In genomic region chr19:45585158-45585577, GRCh38 we compare ENCODE assay signal across 8 cellular contexts. TPM values are rescaled to one million over a fixed set of nuclear protein-coding genes. Genes with fewer than 3 reads are reported as not detected.
A peak's percentile ranks its signal among the peaks of the same experiment; 100 is the strongest.
DNase-seq lines count a peak whose midpoint lies in the region; TF ChIP-seq lines count a peak whose summit lies in the region.

No MANE protein-coding gene starts in this region.

- H3K9me3 ChIP-seq in A673 (ENCODE audit: low read depth, low read length, poor library complexity, severe bottlenecking): no peaks in the 10 kb centered on the region
- H3K9me3 ChIP-seq in mucosa of stomach (ENCODE audit: control insufficient read depth, low read length): no peaks in the 10 kb centered on the region

- TSS peak; percentile 90 for BruUV-seq in A673 (replicated peaks; lab: Mats Ljungman, UMichigan)

- H3K4me3 Mint-ChIP-seq in IgD-negative memory B cell: peak overlapping the region; percentile 88 to 99 (median 97)

- H3K27me3 ChIP-seq in A673 (replicated peaks; ENCODE audit: insufficient read depth, low read depth, low read length, poor library complexity) (no peaks in the 10 kb centered on the region), mucosa of stomach (ENCODE audit: control insufficient read depth, insufficient read depth, low read length) (no peaks in the 10 kb centered on the region)

- DNase-seq in A673 (ENCODE audit: low spot score): no peak
- DNase-seq in caudate nucleus (lab: John Stamatoyannopoulos, UW): no peak
- no peak for DNase-seq in stimulated activated CD4-positive, alpha-beta T cell treated with anti-CD3 and anti-CD28 coated beads, Interleukin-4, amount 100 ng/mL, for 4 hours
- no peak for DNase-seq in NCI-H1105 (lab: John Stamatoyannopoulos, UW)
- DNase-seq in DMS53 (lab: John Stamatoyannopoulos, UW): no peak
- no peak for DNase-seq in AG08396 (ENCODE audit: low spot score)

- no peaks in the 10 kb centered on the region for H3K9me3 Mint-ChIP-seq in IgD-negative memory B cell

- TF ChIP-seq CTCF in A673 (conservative IDR thresholded peaks at IDR 0.05; ENCODE audit: low read depth, low read length): no peak

- peak overlapping the region; percentile 73 for H3K9ac ChIP-seq in mucosa of stomach (ENCODE audit: low read length)

- peaks cover 5 to 8% (median 6%) of the 10 kb centered on the region in 3 donors for H3K4me1 Mint-ChIP-seq in IgD-negative memory B cell

- H3K4me3 ChIP-seq in A673 (ENCODE audit: low read depth, low read length, poor library complexity, severe bottlenecking) (peak overlapping the region; percentile 63), mucosa of stomach (ENCODE audit: low read length) (peak overlapping the region; percentile 57)

- H3K36me3 Mint-ChIP-seq in IgD-negative memory B cell: no peaks in the 10 kb centered on the region

- H3K4me1 ChIP-seq in A673 (ENCODE audit: insufficient read depth, low read length, poor library complexity, severe bottlenecking) (no peaks in the 10 kb centered on the region), mucosa of stomach (ENCODE audit: control insufficient read depth, insufficient read depth, low read length) (peaks cover 10% of the 10 kb centered on the region)

- H3K27ac Mint-ChIP-seq in IgD-negative memory B cell: peak overlapping the region; percentile 83 to 100 (median 99)

- CTCF ChIA-PET in A673 (lab: Charles Lee): interaction anchor here (0.5 to 1.0 kb wide), 2 partner anchors 22 to 60 kb away, joined by 3 to 4 read pairs; no protein-coding TSS in a partner anchor

- H3K36me3 ChIP-seq in A673 (ENCODE audit: insufficient read depth, low read length, poor library complexity, severe bottlenecking) (no peaks in the 10 kb centered on the region), mucosa of stomach (ENCODE audit: control insufficient read depth, insufficient read depth, low read length) (no peaks in the 10 kb centered on the region)

- peaks cover 13% of the 10 kb centered on the region for H3K27me3 Mint-ChIP-seq in IgD-negative memory B cell

- intact Hi-C loops in A673 (cut with micrococcal nuclease; ENCODE audit: unreplicated experiment): no loop called here

- POLR2A ChIA-PET in A673 (lab: Charles Lee; ENCODE audit: low non-redundant PET): interaction anchor here (0.5 kb wide), 1 partner anchor 66 kb away, joined by 14 read pairs; no protein-coding TSS in a partner anchor

- H3K27ac ChIP-seq in A673 (ENCODE audit: low read depth, low read length, poor library complexity, severe bottlenecking) (peak overlapping the region; percentile 92), caudate nucleus (ENCODE audit: low read depth, low read length) (peak overlapping the region; percentile 99)

RNA-seq across cellular contexts. Expression of gene OPA3, which starts 0.6 kb away (rescaled TPM):
- total RNA-seq in A673 (2021): 13.5 and 15.2 TPM in 2 replicates
- 19.9 TPM for polyA plus RNA-seq in IgD-negative memory B cell

RNA-seq across cellular contexts. Expression of gene GPR4, which starts 16.8 kb away (rescaled TPM):
- total RNA-seq in A673 (2021): not detected in 2 replicates
- polyA plus RNA-seq in IgD-negative memory B cell: not detected

RNA-seq across cellular contexts. Expression of gene EML2, which starts 54.0 kb away (rescaled TPM):
- 17.0 and 21.0 TPM in 2 replicates for total RNA-seq in A673 (2021)
- 18.5 TPM for polyA plus RNA-seq in IgD-negative memory B cell
